1 cellular context compared by ENCODE assay signal in genomic region chr5:132500931-132501628, GRCh38.
TF ChIP-seq lines count a peak whose summit lies in the region.

No MANE protein-coding gene starts in this region.

TF ChIP-seq in GM23338, 12 proteins besides CTCF, POLR2A, EP300 and RAD21 (continued from another document):
- TF ChIP-seq, protein P1, sequence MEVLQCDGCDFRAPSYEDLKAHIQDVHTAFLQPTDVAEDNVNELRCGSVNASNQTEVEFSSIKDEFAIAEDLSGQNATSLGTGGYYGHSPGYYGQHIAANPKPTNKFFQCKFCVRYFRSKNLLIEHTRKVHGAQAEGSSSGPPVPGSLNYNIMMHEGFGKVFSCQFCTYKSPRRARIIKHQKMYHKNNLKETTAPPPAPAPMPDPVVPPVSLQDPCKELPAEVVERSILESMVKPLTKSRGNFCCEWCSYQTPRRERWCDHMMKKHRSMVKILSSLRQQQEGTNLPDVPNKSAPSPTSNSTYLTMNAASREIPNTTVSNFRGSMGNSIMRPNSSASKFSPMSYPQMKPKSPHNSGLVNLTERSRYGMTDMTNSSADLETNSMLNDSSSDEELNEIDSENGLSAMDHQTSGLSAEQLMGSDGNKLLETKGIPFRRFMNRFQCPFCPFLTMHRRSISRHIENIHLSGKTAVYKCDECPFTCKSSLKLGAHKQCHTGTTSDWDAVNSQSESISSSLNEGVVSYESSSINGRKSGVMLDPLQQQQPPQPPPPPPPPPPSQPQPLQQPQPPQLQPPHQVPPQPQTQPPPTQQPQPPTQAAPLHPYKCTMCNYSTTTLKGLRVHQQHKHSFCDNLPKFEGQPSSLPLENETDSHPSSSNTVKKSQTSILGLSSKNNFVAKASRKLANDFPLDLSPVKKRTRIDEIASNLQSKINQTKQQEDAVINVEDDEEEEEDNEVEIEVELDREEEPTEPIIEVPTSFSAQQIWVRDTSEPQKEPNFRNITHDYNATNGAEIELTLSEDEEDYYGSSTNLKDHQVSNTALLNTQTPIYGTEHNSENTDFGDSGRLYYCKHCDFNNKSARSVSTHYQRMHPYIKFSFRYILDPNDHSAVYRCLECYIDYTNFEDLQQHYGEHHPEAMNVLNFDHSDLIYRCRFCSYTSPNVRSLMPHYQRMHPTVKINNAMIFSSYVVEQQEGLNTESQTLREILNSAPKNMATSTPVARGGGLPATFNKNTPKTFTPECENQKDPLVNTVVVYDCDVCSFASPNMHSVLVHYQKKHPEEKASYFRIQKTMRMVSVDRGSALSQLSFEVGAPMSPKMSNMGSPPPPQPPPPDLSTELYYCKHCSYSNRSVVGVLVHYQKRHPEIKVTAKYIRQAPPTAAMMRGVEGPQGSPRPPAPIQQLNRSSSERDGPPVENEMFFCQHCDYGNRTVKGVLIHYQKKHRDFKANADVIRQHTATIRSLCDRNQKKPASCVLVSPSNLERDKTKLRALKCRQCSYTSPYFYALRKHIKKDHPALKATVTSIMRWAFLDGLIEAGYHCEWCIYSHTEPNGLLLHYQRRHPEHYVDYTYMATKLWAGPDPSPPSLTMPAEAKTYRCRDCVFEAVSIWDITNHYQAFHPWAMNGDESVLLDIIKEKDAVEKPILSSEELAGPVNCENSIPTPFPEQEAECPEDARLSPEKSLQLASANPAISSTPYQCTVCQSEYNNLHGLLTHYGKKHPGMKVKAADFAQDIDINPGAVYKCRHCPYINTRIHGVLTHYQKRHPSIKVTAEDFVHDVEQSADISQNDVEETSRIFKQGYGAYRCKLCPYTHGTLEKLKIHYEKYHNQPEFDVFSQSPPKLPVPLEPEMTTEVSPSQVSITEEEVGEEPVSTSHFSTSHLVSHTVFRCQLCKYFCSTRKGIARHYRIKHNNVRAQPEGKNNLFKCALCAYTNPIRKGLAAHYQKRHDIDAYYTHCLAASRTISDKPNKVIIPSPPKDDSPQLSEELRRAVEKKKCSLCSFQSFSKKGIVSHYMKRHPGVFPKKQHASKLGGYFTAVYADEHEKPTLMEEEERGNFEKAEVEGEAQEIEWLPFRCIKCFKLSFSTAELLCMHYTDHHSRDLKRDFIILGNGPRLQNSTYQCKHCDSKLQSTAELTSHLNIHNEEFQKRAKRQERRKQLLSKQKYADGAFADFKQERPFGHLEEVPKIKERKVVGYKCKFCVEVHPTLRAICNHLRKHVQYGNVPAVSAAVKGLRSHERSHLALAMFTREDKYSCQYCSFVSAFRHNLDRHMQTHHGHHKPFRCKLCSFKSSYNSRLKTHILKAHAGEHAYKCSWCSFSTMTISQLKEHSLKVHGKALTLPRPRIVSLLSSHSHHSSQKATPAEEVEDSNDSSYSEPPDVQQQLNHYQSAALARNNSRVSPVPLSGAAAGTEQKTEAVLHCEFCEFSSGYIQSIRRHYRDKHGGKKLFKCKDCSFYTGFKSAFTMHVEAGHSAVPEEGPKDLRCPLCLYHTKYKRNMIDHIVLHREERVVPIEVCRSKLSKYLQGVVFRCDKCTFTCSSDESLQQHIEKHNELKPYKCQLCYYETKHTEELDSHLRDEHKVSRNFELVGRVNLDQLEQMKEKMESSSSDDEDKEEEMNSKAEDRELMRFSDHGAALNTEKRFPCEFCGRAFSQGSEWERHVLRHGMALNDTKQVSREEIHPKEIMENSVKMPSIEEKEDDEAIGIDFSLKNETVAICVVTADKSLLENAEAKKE (CRISPR knock-in tag; IDR thresholded peaks at IDR 0.05): no peak
- TF ChIP-seq STAT1 (IDR thresholded peaks at IDR 0.05; ENCODE audit: unreplicated experiment) (no peak), EZH2phosphoT487 (IDR thresholded peaks at IDR 0.05; ENCODE audit: unreplicated experiment) (no peak), CREB1 (CRISPR knock-in tag; IDR thresholded peaks at IDR 0.05; ENCODE audit: low read depth) (no peak), ZNF331 (CRISPR knock-in tag; IDR thresholded peaks at IDR 0.05; ENCODE audit: low read depth) (no peak)
- TF ChIP-seq, protein P2, sequence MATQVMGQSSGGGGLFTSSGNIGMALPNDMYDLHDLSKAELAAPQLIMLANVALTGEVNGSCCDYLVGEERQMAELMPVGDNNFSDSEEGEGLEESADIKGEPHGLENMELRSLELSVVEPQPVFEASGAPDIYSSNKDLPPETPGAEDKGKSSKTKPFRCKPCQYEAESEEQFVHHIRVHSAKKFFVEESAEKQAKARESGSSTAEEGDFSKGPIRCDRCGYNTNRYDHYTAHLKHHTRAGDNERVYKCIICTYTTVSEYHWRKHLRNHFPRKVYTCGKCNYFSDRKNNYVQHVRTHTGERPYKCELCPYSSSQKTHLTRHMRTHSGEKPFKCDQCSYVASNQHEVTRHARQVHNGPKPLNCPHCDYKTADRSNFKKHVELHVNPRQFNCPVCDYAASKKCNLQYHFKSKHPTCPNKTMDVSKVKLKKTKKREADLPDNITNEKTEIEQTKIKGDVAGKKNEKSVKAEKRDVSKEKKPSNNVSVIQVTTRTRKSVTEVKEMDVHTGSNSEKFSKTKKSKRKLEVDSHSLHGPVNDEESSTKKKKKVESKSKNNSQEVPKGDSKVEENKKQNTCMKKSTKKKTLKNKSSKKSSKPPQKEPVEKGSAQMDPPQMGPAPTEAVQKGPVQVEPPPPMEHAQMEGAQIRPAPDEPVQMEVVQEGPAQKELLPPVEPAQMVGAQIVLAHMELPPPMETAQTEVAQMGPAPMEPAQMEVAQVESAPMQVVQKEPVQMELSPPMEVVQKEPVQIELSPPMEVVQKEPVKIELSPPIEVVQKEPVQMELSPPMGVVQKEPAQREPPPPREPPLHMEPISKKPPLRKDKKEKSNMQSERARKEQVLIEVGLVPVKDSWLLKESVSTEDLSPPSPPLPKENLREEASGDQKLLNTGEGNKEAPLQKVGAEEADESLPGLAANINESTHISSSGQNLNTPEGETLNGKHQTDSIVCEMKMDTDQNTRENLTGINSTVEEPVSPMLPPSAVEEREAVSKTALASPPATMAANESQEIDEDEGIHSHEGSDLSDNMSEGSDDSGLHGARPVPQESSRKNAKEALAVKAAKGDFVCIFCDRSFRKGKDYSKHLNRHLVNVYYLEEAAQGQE (IDR thresholded peaks at IDR 0.05; ENCODE audit: unreplicated experiment): no peak
